ENCODE assay signal across 20 cellular contexts in the genomic region with DNA sequence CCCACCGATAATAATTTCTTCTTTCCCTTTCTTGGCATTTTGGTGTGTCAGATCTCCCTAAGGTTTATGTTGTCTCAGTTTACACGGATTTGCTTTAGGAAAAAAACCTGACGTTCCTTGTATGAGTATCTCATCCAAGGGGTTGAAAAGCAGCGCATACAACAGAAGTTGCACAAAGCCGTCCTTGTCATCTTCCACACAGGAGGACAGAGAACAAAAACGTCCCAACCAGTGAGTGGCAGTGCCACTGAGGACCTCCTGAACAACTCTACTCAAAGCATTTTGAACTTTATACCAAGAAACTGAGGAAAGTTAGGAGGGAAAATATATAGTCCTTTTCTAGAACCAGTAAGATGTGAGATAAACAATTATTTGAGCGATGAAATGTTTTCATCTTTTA.
DNase-seq lines count a peak whose midpoint lies in the region; ATAC-seq and TF ChIP-seq lines count a peak whose summit lies in the region.
"Had no signal": no experiment of that assay in that cellular context is flagged by ENCODE, and none has a peak within 500 bp of the region (broad histone marks: within the 10 kb centered on the region; RNA-seq: fewer than 3 reads in every experiment).

No MANE protein-coding gene starts in this region.

- ATAC-seq in HG02884 (IDR thresholded peaks at IDR 0.05; ENCODE audit: unreplicated experiment): no peak

- H3K27me3 Mint-ChIP-seq in glutamatergic neuron (ENCODE audit: unreplicated experiment): no peaks in the 10 kb centered on the region

- DNase-seq in caudate nucleus (lab: John Stamatoyannopoulos, UW) (peak in 3 of 61 donors; percentile 3 to 28 (median 16)), midbrain (lab: John Stamatoyannopoulos, UW) (peak; percentile 61), pons (ENCODE audit: low spot score) (peak; percentile 89), superior temporal gyrus (ENCODE audit: extremely low spot score) (peak; percentile 74), iPS-NIHi7 (ENCODE audit: extremely low spot score) (no peak), AG20443 (ENCODE audit: low spot score) (no peak), glutamatergic neuron (no peak)
- DNase-seq: DND-41, HFFc6, NCI-H1417, NCI-H187 treated with DMSO at 0.1 percent for 48 hours, NCI-H2227 treated with DMSO at 0.1 percent for 48 hours, NCI-H510A treated with DMSO at 0.1 percent for 48 hours, NCI-H774, OCI-M1, SHP77 had no signal

- no peak overlapping the region for H3K27ac Mint-ChIP-seq in glutamatergic neuron (ENCODE audit: unreplicated experiment)
- H3K27ac Mint-ChIP-seq: HFFc6 had no signal

- no peak for TF ChIP-seq CTCF in glutamatergic neuron (IDR thresholded peaks at IDR 0.05; ENCODE audit: partially characterized antibody, unreplicated experiment)

- H3K36me3 Mint-ChIP-seq in glutamatergic neuron (ENCODE audit: unreplicated experiment): no peaks in the 10 kb centered on the region

- peak overlapping the region; percentile 27 for H3K27ac ChIP-seq in caudate nucleus (ENCODE audit: low read depth, low read length)
- H3K27ac ChIP-seq: C4-2B, HL-60, KMS-11 had no signal

- H3K4me3 Mint-ChIP-seq in glutamatergic neuron (ENCODE audit: unreplicated experiment): no peak overlapping the region
- H3K4me3 Mint-ChIP-seq: HFFc6 had no signal

- no peaks in the 10 kb centered on the region for H3K9me3 Mint-ChIP-seq in glutamatergic neuron (ENCODE audit: unreplicated experiment)
- H3K9me3 Mint-ChIP-seq: HFFc6 had no signal

- no peaks in the 10 kb centered on the region for H3K4me1 Mint-ChIP-seq in glutamatergic neuron (ENCODE audit: low read depth, unreplicated experiment)

Comparison
In these comparisons a context has a peak if more than half of its experiments do, and no peak if none do; other contexts are left out.
1. DNase-seq: peak in midbrain (single experiment), pons (single experiment) and superior temporal gyrus (single experiment); none in iPS-NIHi7 (single experiment), AG20443 (single experiment) and glutamatergic neuron (single experiment).